In genomic region chr11:3832816-3833215, GRCh38 we compare ENCODE assay signal across 14 cellular contexts. TPM values are rescaled to one million over a fixed set of nuclear protein-coding genes. Genes with fewer than 3 reads are reported as not detected.
DNase-seq lines count a peak whose midpoint lies in the region; ATAC-seq and TF ChIP-seq lines count a peak whose summit lies in the region.
"Had no signal": no experiment of that assay in that cellular context is flagged by ENCODE, and none has a peak within 500 bp of the region (broad histone marks: within the 10 kb centered on the region; RNA-seq: fewer than 3 reads in every experiment).

No MANE protein-coding gene starts in this region.

- ATAC-seq in activated CD8-positive, alpha-beta T cell treated with anti-CD3 and anti-CD28 coated beads, Interleukin-2, amount 10 ng/mL, durations not matched to agents 7 days and 5 days, result no peak
- ATAC-seq in GM21619 (IDR thresholded peaks at IDR 0.05; ENCODE audit: unreplicated experiment), result no peak
- ATAC-seq: psoas muscle had no signal

- 98% methylated on average over 2 of the region's 2 CpGs; no CpG with 5 or more reads in 1 of the 2 donors for WGBS in transverse colon (ENCODE audit: low coverage in 1 of 2), 2 donors

- H3K27me3 ChIP-seq in layer of hippocampus (ENCODE audit: control insufficient read depth, insufficient read depth, low read length) (no peaks in the 10 kb centered on the region), transverse colon (no peaks in the 10 kb centered on the region)

- in situ Hi-C loops in transverse colon (cut with MboI; ENCODE audit: low pct_ligation_motif_present in 1 of 4, low pct_unique_long_range_greater_than_20kb in 1 of 4, low sequenced_read_pairs in 3 of 4), result no loop called here

- no peaks in the 10 kb centered on the region for H3K9me3 ChIP-seq in transverse colon
- H3K9me3 ChIP-seq: psoas muscle had no signal

- peaks cover 63% of the 10 kb centered on the region for H3K36me3 Mint-ChIP-seq in activated naive CD4-positive, alpha-beta T cell treated with anti-CD3 and anti-CD28 coated beads, Interleukin-2, amount 10 ng/mL, durations not matched to agents 7 days and 5 days
- peaks cover 78% of the 10 kb centered on the region for H3K36me3 Mint-ChIP-seq in activated CD8-positive, alpha-beta T cell treated with anti-CD3 and anti-CD28 coated beads, Interleukin-2, amount 10 ng/mL, durations not matched to agents 7 days and 5 days (ENCODE audit: low read depth)

- peaks cover 69% of the 10 kb centered on the region for H3K4me1 Mint-ChIP-seq in activated naive CD4-positive, alpha-beta T cell treated with anti-CD3 and anti-CD28 coated beads, Interleukin-2, amount 10 ng/mL, durations not matched to agents 7 days and 5 days
- peaks cover 72% of the 10 kb centered on the region for H3K4me1 Mint-ChIP-seq in activated CD8-positive, alpha-beta T cell treated with anti-CD3 and anti-CD28 coated beads, Interleukin-2, amount 10 ng/mL, durations not matched to agents 7 days and 5 days (ENCODE audit: low read depth)

- CTCF ChIA-PET in activated naive CD4-positive, alpha-beta T cell treated with anti-CD3 and anti-CD28 coated beads, Interleukin-2, amount 10 ng/mL, durations not matched to agents 7 days and 5 days (lab: Charles Lee), result interaction anchor here (0.9 to 3.2 kb wide), 4 partner anchors 8 to 240 kb away, joined by 3 to 14 read pairs (median 6); no protein-coding TSS in a partner anchor
- CTCF ChIA-PET in activated CD8-positive, alpha-beta T cell treated with anti-CD3 and anti-CD28 coated beads, Interleukin-2, amount 10 ng/mL, durations not matched to agents 7 days and 5 days (lab: Charles Lee), result interaction anchor here (0.6 to 19.3 kb wide), 4 partner anchors 8 to 240 kb away, joined by 3 to 458 read pairs (median 11); partner anchors contain the start of gene STIM1

- peaks cover 0 to 2% (median 0%) of the 10 kb centered on the region in 4 donors for H3K36me3 ChIP-seq in transverse colon

- DNase-seq in activated naive CD4-positive, alpha-beta T cell treated with anti-CD3 and anti-CD28 coated beads, Interleukin-2, amount 10 ng/mL, durations not matched to agents 7 days and 5 days, result no peak
- no peak for DNase-seq in activated naive CD4-positive, alpha-beta T cell treated with Interleukin-2 at 50 U/mL for 16 hours
- DNase-seq in activated CD8-positive, alpha-beta T cell treated with anti-CD3 and anti-CD28 coated beads, Interleukin-2, amount 10 ng/mL, durations not matched to agents 7 days and 5 days, result no peak
- DNase-seq in transverse colon (no peak), HT-29 (ENCODE audit: low spot score) (no peak), NCI-H446 treated with DMSO at 0.1 percent for 48 hours (lab: John Stamatoyannopoulos, UW) (no peak)
- DNase-seq: activated T-cell treated with anti-CD3 and anti-CD28 coated beads for 4 hours; hippocampal formation; NCI-H2081 treated with DMSO at 0.1 percent for 48 hours; NCI-H774; psoas muscle; stimulated activated CD4-positive, alpha-beta T cell treated with anti-CD3 and anti-CD28 coated beads, Interleukin-15, amount 100 ng/mL, for 24 hours had no signal

- peak overlapping the region; percentile 13 for H3K27ac ChIP-seq in layer of hippocampus (ENCODE audit: low read depth, low read length)
- H3K27ac ChIP-seq in transverse colon, result peak overlapping the region in 3 of 4 donors; percentile 13 to 50 (median 17)
- H3K27ac ChIP-seq: psoas muscle had no signal

- no peak for TF ChIP-seq CTCF in transverse colon (IDR thresholded peaks at IDR 0.05)

- peak overlapping the region; percentile 64 for H3K27ac Mint-ChIP-seq in activated naive CD4-positive, alpha-beta T cell treated with anti-CD3 and anti-CD28 coated beads, Interleukin-2, amount 10 ng/mL, durations not matched to agents 7 days and 5 days
- H3K27ac Mint-ChIP-seq in activated CD8-positive, alpha-beta T cell treated with anti-CD3 and anti-CD28 coated beads, Interleukin-2, amount 10 ng/mL, durations not matched to agents 7 days and 5 days, result peak overlapping the region; percentile 74

- intact Hi-C loops in transverse colon (cut with DNase I; ENCODE audit: low total_unique reads), result no loop called here

- H3K4me3 ChIP-seq in transverse colon, result no peak overlapping the region
- H3K4me3 ChIP-seq: psoas muscle had no signal

- no peaks in the 10 kb centered on the region for H3K9me3 Mint-ChIP-seq in activated naive CD4-positive, alpha-beta T cell treated with anti-CD3 and anti-CD28 coated beads, Interleukin-2, amount 10 ng/mL, durations not matched to agents 7 days and 5 days
- H3K9me3 Mint-ChIP-seq in activated CD8-positive, alpha-beta T cell treated with anti-CD3 and anti-CD28 coated beads, Interleukin-2, amount 10 ng/mL, durations not matched to agents 7 days and 5 days (ENCODE audit: insufficient read depth), result no peaks in the 10 kb centered on the region

- H3K4me3 Mint-ChIP-seq in activated naive CD4-positive, alpha-beta T cell treated with anti-CD3 and anti-CD28 coated beads, Interleukin-2, amount 10 ng/mL, durations not matched to agents 7 days and 5 days, result no peak overlapping the region
- H3K4me3 Mint-ChIP-seq in activated CD8-positive, alpha-beta T cell treated with anti-CD3 and anti-CD28 coated beads, Interleukin-2, amount 10 ng/mL, durations not matched to agents 7 days and 5 days, result no peak overlapping the region

- TF ChIP-seq POLR2A in transverse colon (IDR thresholded peaks at IDR 0.05), result no peak

- peaks cover 20 to 65% (median 29%) of the 10 kb centered on the region in 4 donors for H3K4me1 ChIP-seq in transverse colon

- no peak for TF ChIP-seq EP300 in transverse colon (IDR thresholded peaks at IDR 0.05; ENCODE audit: low read depth)

- no peaks in the 10 kb centered on the region for H3K27me3 Mint-ChIP-seq in activated naive CD4-positive, alpha-beta T cell treated with anti-CD3 and anti-CD28 coated beads, Interleukin-2, amount 10 ng/mL, durations not matched to agents 7 days and 5 days
- H3K27me3 Mint-ChIP-seq in activated CD8-positive, alpha-beta T cell treated with anti-CD3 and anti-CD28 coated beads, Interleukin-2, amount 10 ng/mL, durations not matched to agents 7 days and 5 days (ENCODE audit: low read depth), result no peaks in the 10 kb centered on the region

- POLR2A ChIA-PET in activated CD8-positive, alpha-beta T cell treated with anti-CD3 and anti-CD28 coated beads, Interleukin-2, amount 10 ng/mL, durations not matched to agents 7 days and 5 days (lab: Charles Lee), result interaction anchor here (1.5 to 4.4 kb wide), 3 partner anchors 8 to 21 kb away, joined by 4 to 22 read pairs (median 20); partner anchors contain the start of genes RHOG and STIM1

RNA-seq across cellular contexts. Expression of gene RHOG, which starts 7.9 kb away (rescaled TPM):
- 100 to 1,000 TPM; 173 to 191 TPM for total RNA-seq in activated CD8-positive, alpha-beta T cell treated with anti-CD3 and anti-CD28 coated beads, Interleukin-2, amount 10 ng/mL, durations not matched to agents 7 days and 5 days
- 100 to 1,000 TPM in 1 of 4 donors, 10 to 100 TPM in 3; 21.7 to 146 (median 80.6) TPM for total RNA-seq in transverse colon
- total RNA-seq in HT-29 (2014; rRNA removed; shearing (Covaris generic)), result 53.4 and 58.9 TPM in 2 replicates

RNA-seq across cellular contexts. Expression of gene STIM1, which starts 22.6 kb away (rescaled TPM):
- total RNA-seq in activated CD8-positive, alpha-beta T cell treated with anti-CD3 and anti-CD28 coated beads, Interleukin-2, amount 10 ng/mL, durations not matched to agents 7 days and 5 days, result 100 to 1,000 TPM in 1 of 2 experiments, 10 to 100 TPM in 1; 97.3 to 104 TPM
- 10 to 100 TPM; 41.2 to 79.3 (median 48.0) TPM for total RNA-seq in transverse colon
- total RNA-seq in HT-29 (2014; rRNA removed; shearing (Covaris generic)), result 28.3 and 29.4 TPM in 2 replicates

RNA-seq across cellular contexts. Expression of gene PGAP2, which starts 24.5 kb away (rescaled TPM):
- total RNA-seq in activated CD8-positive, alpha-beta T cell treated with anti-CD3 and anti-CD28 coated beads, Interleukin-2, amount 10 ng/mL, durations not matched to agents 7 days and 5 days, result 10 to 100 TPM; 23.8 to 25.7 TPM
- 10 to 100 TPM in 3 of 4 donors, 1 to 10 TPM in 1; 8.2 to 41.1 (median 37.9) TPM for total RNA-seq in transverse colon
- total RNA-seq in HT-29 (2014; rRNA removed; shearing (Covaris generic)), result 40.9 and 41.3 TPM in 2 replicates

RNA-seq across cellular contexts. Expression of gene NUP98, which starts 35.5 kb away (rescaled TPM):
- 100 to 1,000 TPM; 106 to 108 TPM for total RNA-seq in activated CD8-positive, alpha-beta T cell treated with anti-CD3 and anti-CD28 coated beads, Interleukin-2, amount 10 ng/mL, durations not matched to agents 7 days and 5 days
- 100 to 1,000 TPM in 1 of 4 donors, 10 to 100 TPM in 3; 37.0 to 103 (median 72.4) TPM for total RNA-seq in transverse colon
- 151 and 165 TPM in 2 replicates for total RNA-seq in HT-29 (2014; rRNA removed; shearing (Covaris generic))
